ENCODE assay signal across 8 cellular contexts in genomic region chr9:38621434-38622082, GRCh38. TPM values are rescaled to one million over a fixed set of nuclear protein-coding genes. Genes with fewer than 3 reads are reported as not detected.
DNase-seq lines count a peak whose midpoint lies in the region; ATAC-seq, FAIRE-seq and TF ChIP-seq lines count a peak whose summit lies in the region.

No MANE protein-coding gene starts in this region.

- H3K27ac ChIP-seq in gastroesophageal sphincter (peak overlapping the region in 2 of 4 donors; percentile 34 to 59), pancreas (peak overlapping the region; percentile 74 to 96 (median 90))

- FAIRE-seq in pancreas (lab: Jason Lieb, UNC) (no peak), RCC 7860 (lab: Jason Lieb, UNC) (no peak)

- peaks cover 0 to 33% (median 21%) of the 10 kb centered on the region in 3 donors for H3K4me1 ChIP-seq in gastroesophageal sphincter
- no peaks in the 10 kb centered on the region for H3K4me1 ChIP-seq in pancreas

- H3K27me3 ChIP-seq in gastroesophageal sphincter (peaks cover 79% of the 10 kb centered on the region), pancreas (no peaks in the 10 kb centered on the region)

- TF ChIP-seq CTCF in gastroesophageal sphincter (IDR thresholded peaks at IDR 0.05) (no peak), pancreas (IDR thresholded peaks at IDR 0.05) (no peak)

- H3K36me3 ChIP-seq in gastroesophageal sphincter (no peaks in the 10 kb centered on the region), pancreas (no peaks in the 10 kb centered on the region)

- ATAC-seq in gastroesophageal sphincter (peak; percentile 32), pancreas (peak; percentile 35 to 55 (median 41))

- TF ChIP-seq POLR2A in gastroesophageal sphincter (IDR thresholded peaks at IDR 0.05), result no peak

- no peak for TF ChIP-seq EP300 in gastroesophageal sphincter (IDR thresholded peaks at IDR 0.05)

- intact Hi-C loops in pancreas (cut with DNase I), result no loop called here

- WGBS in gastroesophageal sphincter (ENCODE audit: low coverage in 1 of 2), 2 donors, result 0% methylated on average over 1 to 2 of the region's 50 CpGs
- 1 to 2% methylated on average over 49 to 50 of the region's 50 CpGs for WGBS in pancreas, 2 donors

- peak overlapping the region in 1 of 2 donors; percentile 55 for H3K4me3 ChIP-seq in gastroesophageal sphincter
- H3K4me3 ChIP-seq in pancreas, result peak overlapping the region; percentile 45 to 67 (median 46)

- DNase-seq in NCI-H2227 (lab: John Stamatoyannopoulos, UW; ENCODE audit: unreplicated experiment) (peak; percentile 22), NCI-H2227 treated with DMSO at 0.1 percent for 48 hours (lab: John Stamatoyannopoulos, UW) (no peak), NCI-H1105 (lab: John Stamatoyannopoulos, UW) (peak; percentile 9), pancreas (peak; percentile 33 to 85 (median 56)), RCC 7860 (ENCODE audit: low spot score) (no peak), islet precursor cell (no peak)
- DNase-seq in activated CD8-positive, alpha-beta memory T cell treated with anti-CD3 and anti-CD28 coated beads, Interleukin-2, amount 50 U/mL, for 48 hours, result peak; percentile 75

- H3K9me3 ChIP-seq in gastroesophageal sphincter, result peaks cover 0 to 27% (median 0%) of the 10 kb centered on the region in 3 donors
- no peaks in the 10 kb centered on the region for H3K9me3 ChIP-seq in pancreas

RNA-seq across cellular contexts. Expression of gene ANKRD18A, which starts 1.2 kb away (rescaled TPM):
- under 1 TPM in 2 of 4 donors, not detected in 2; 0.16 to 0.19 TPM for total RNA-seq in gastroesophageal sphincter
- total RNA-seq in pancreas, result 10 to 100 TPM in 2 of 6 donors, 1 to 10 TPM in 4; 5.9 to 14.1 (median 8.2) TPM
- 10 to 100 TPM in 1 of 2 donors, 1 to 10 TPM in 1; 2.1 to 20.6 TPM for polyA plus RNA-seq in pancreas

Comparison
In these comparisons a context has a peak if more than half of its experiments do, and no peak if none do; other contexts are left out.
1. DNase-seq: peak in NCI-H2227 (single experiment), NCI-H1105 (single experiment), activated CD8-positive, alpha-beta memory T cell treated with anti-CD3 and anti-CD28 coated beads, Interleukin-2, amount 50 U/mL, for 48 hours (single experiment) and pancreas (6 of 6); none in NCI-H2227 treated with DMSO at 0.1 percent for 48 hours (single experiment), RCC 7860 (single experiment) and islet precursor cell (single experiment).
2. RNA of gene ANKRD18A, which starts 1.2 kb away (total RNA-seq): 5.9 to 14.1 TPM in pancreas; 0.16 to 0.19 TPM in gastroesophageal sphincter; every median in the first group is over 4 times any median in the second.